Comparison of ENCODE assay signal across 22 cellular contexts in the genomic region with DNA sequence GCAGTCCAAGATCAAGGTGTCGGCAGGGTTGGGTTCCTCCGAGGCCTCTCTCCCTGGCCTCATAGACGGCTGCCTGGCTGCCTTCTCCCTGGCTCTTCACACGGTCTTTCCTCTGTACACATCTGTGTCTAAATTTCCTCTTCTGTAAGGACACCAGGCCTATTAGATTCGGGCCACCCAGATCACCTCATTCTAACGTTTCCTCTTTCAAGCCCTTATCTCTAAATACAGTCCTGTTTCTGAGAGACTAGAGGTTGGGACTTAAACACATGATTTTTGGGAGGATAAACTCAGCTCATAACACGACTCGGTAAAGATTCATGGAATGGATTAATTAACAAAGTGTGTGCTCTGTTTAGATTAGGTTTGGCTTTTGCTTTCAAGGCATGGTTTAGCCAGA.
A peak's percentile ranks its signal among the peaks of the same experiment; 100 is the strongest.
DNase-seq lines count a peak whose midpoint lies in the region; ATAC-seq, FAIRE-seq and TF ChIP-seq lines count a peak whose summit lies in the region.
"Had no signal": no experiment of that assay in that cellular context is flagged by ENCODE, and none has a peak within 500 bp of the region (broad histone marks: within the 10 kb centered on the region; RNA-seq: fewer than 3 reads in every experiment).

No MANE protein-coding gene starts in this region.

- ATAC-seq in DND-41 (ENCODE audit: insufficient read depth, low read depth): no peak
- ATAC-seq in K562: peak; percentile 50
- ATAC-seq in GM21619 (IDR thresholded peaks at IDR 0.05; ENCODE audit: unreplicated experiment): no peak
- ATAC-seq: activated CD4-positive, CD25-positive, alpha-beta regulatory T cell treated with anti-CD3 and anti-CD28 coated beads, Interleukin-2, amount 50 U/mL, for 24 hours; activated T-cell treated with anti-CD3 and anti-CD28 coated beads, Interleukin-2, amount 50 U/mL, for 4 hours; PC-3 had no signal

- TF ChIP-seq POLR2A in K562 (conservative IDR thresholded peaks at IDR 0.05): no peak

- 1% methylated on average over 8 of the region's 8 CpGs for WGBS in K562 (ENCODE audit: insufficient coverage, low coverage, missing lambda C conversion rate)

- no peaks in the 10 kb centered on the region for H3K9me3 ChIP-seq in BLaER1
- H3K9me3 ChIP-seq in DND-41 (ENCODE audit: insufficient read depth, low read length, severe bottlenecking): no peaks in the 10 kb centered on the region
- no peaks in the 10 kb centered on the region for H3K9me3 ChIP-seq in K562 (replicated peaks; ENCODE audit: control insufficient read depth, insufficient read depth, low read depth, low read length)
- no peaks in the 10 kb centered on the region for H3K9me3 ChIP-seq in effector memory CD4-positive, alpha-beta T cell (ENCODE audit: control insufficient read depth, low read length)
- H3K9me3 ChIP-seq: ascending aorta, esophagus muscularis mucosa had no signal

- no peak for TF ChIP-seq RAD21 in K562 (CRISPR knock-in tag; conservative IDR thresholded peaks at IDR 0.05 in 1 of 2, IDR thresholded peaks at IDR 0.05 in 1 of 2)

- POLR2A ChIA-PET in K562 (lab: Yijun Ruan, JAX): interaction anchor here (0.6 kb wide), 1 partner anchor 1366 kb away, joined by 3 read pairs; no protein-coding TSS in a partner anchor

- no peaks in the 10 kb centered on the region for H3K79me2 ChIP-seq in DND-41 (ENCODE audit: insufficient read depth, low read length)
- no peaks in the 10 kb centered on the region for H3K79me2 ChIP-seq in K562 (ENCODE audit: control insufficient read depth, insufficient read depth, low read length)

- TF ChIP-seq CTCF in DND-41 (IDR thresholded peaks at IDR 0.05; ENCODE audit: borderline replicate concordance, extremely low read depth, low read length, poor library complexity, severe bottlenecking) (no peak), K562 (IDR thresholded peaks at IDR 0.05 in 2 of 3, conservative IDR thresholded peaks at IDR 0.05 in 1 of 3; ENCODE audit: insufficient read depth in 2 of 3, low read depth in 1 of 3, low read length in 3 of 3) (no peak)

- no peak overlapping the region for H3K9ac ChIP-seq in BLaER1
- H3K9ac ChIP-seq in DND-41 (ENCODE audit: low read depth, low read length): no peak overlapping the region
- H3K9ac ChIP-seq in K562 (ENCODE audit: insufficient read depth in 1 of 2, low read depth in 2 of 2, low read length in 2 of 2): no peak overlapping the region

- H3K27ac ChIP-seq in BLaER1 (no peak overlapping the region), DND-41 (ENCODE audit: low read length) (peak overlapping the region; percentile 44), K562 (ENCODE audit: extremely low read depth, low read depth, low read length) (no peak overlapping the region)
- no peak overlapping the region for H3K27ac ChIP-seq in effector memory CD4-positive, alpha-beta T cell (ENCODE audit: insufficient read depth, low read length, poor library complexity, severe bottlenecking)
- H3K27ac ChIP-seq: ascending aorta, esophagus muscularis mucosa, SK-N-MC had no signal

- H4K20me1 ChIP-seq in BLaER1: no peaks in the 10 kb centered on the region
- no peaks in the 10 kb centered on the region for H4K20me1 ChIP-seq in DND-41 (ENCODE audit: insufficient read depth, low read length)
- H4K20me1 ChIP-seq in K562 (replicated peaks; ENCODE audit: control insufficient read depth, insufficient read depth, low read length): no peaks in the 10 kb centered on the region; the same call in 1 of the 2 replicates

- H3K27me3 ChIP-seq in BLaER1: no peaks in the 10 kb centered on the region
- no peaks in the 10 kb centered on the region for H3K27me3 ChIP-seq in DND-41 (ENCODE audit: insufficient read depth, low read length, poor library complexity)
- H3K27me3 ChIP-seq in K562 (ENCODE audit: control insufficient read depth in 2 of 2, insufficient read depth in 2 of 2, low read length in 2 of 2): peaks cover 0 to 11% of the 10 kb centered on the region in 2 experiments; a peak in 2 of 5 replicates
- H3K27me3 ChIP-seq in effector memory CD4-positive, alpha-beta T cell (replicated peaks; ENCODE audit: control insufficient read depth, insufficient read depth, low read length, poor library complexity, severe bottlenecking): no peaks in the 10 kb centered on the region
- H3K27me3 ChIP-seq: ascending aorta, esophagus muscularis mucosa had no signal

- no peak for FAIRE-seq in K562 (lab: Jason Lieb, UNC)

- H3K4me1 ChIP-seq in BLaER1: peaks cover 37% of the 10 kb centered on the region
- H3K4me1 ChIP-seq in DND-41 (ENCODE audit: insufficient read depth, low read length): peaks cover 7% of the 10 kb centered on the region
- peaks cover 0 to 2% of the 10 kb centered on the region in 2 experiments; a peak in 2 of 5 replicates for H3K4me1 ChIP-seq in K562 (replicated peaks in 1 of 2; ENCODE audit: control insufficient read depth in 2 of 2, insufficient read depth in 2 of 2, low read length in 2 of 2)
- H3K4me1 ChIP-seq in effector memory CD4-positive, alpha-beta T cell (ENCODE audit: control insufficient read depth, insufficient read depth, low read length, poor library complexity, severe bottlenecking): peaks cover 2% of the 10 kb centered on the region
- H3K4me1 ChIP-seq: ascending aorta had no signal

- H3K4me3 ChIP-seq in BLaER1 (no peak overlapping the region), DND-41 (ENCODE audit: low read depth in 1 of 2, low read length in 2 of 2) (no peak overlapping the region), K562 (no peak overlapping the region)
- no peak overlapping the region for H3K4me3 ChIP-seq in effector memory CD4-positive, alpha-beta T cell (ENCODE audit: insufficient read depth, low read depth, low read length, poor library complexity, severe bottlenecking)
- H3K4me3 ChIP-seq: ascending aorta, esophagus muscularis mucosa, SK-N-MC had no signal

- in situ Hi-C loops in K562 (cut with MboI): no loop called here

- CTCF ChIA-PET in K562 (lab: Yijun Ruan, JAX; ENCODE audit: low intra/inter-chr PET ratio): no interaction called here

- intact Hi-C loops in K562 (cut with micrococcal nuclease): no loop called here

- no TSS peak for BruUV-seq in K562 (replicated peaks; lab: Mats Ljungman, UMichigan)

- H3K36me3 ChIP-seq in BLaER1 (peaks cover 42% of the 10 kb centered on the region), DND-41 (ENCODE audit: insufficient read depth, low read length) (peaks cover 95% of the 10 kb centered on the region), K562 (ENCODE audit: control insufficient read depth, insufficient read depth, low read length) (no peaks in the 10 kb centered on the region)
- H3K36me3 ChIP-seq in effector memory CD4-positive, alpha-beta T cell (ENCODE audit: control insufficient read depth, insufficient read depth, low read length): peaks cover 90% of the 10 kb centered on the region

- H2AFZ ChIP-seq in DND-41 (ENCODE audit: low read depth, low read length) (no peak overlapping the region), K562 (ENCODE audit: low read depth, low read length) (no peak overlapping the region)

- DNase-seq in DND-41: no peak
- DNase-seq in OCI-M1 (lab: John Stamatoyannopoulos, UW): peak; percentile 92
- peak in 1 of 4 experiments; percentile 8 for DNase-seq in K562 (ENCODE audit: extremely low read depth in 1 of 4, low spot score in 3 of 4)
- DNase-seq in NCI-H446 treated with DMSO at 0.1 percent for 48 hours (lab: John Stamatoyannopoulos, UW): no peak
- DNase-seq in NCI-H187 treated with DMSO at 0.1 percent for 48 hours (lab: John Stamatoyannopoulos, UW): no peak
- DNase-seq in effector memory CD4-positive, alpha-beta T cell: no peak
- DNase-seq: activated T-cell treated with anti-CD3 and anti-CD28 coated beads, Interleukin-2, amount 50 U/mL, for 4 hours; dermis blood vessel endothelial cell; DMS79; glutamatergic neuron; GOT3; islet precursor cell; midbrain; NCI-H1092; PC-3; stimulated activated CD4-positive, alpha-beta T cell treated with anti-CD3 and anti-CD28 coated beads, Interleukin-4, amount 100 ng/mL, for 1 hour had no signal

- TF ChIP-seq EP300 in K562 (IDR thresholded peaks at IDR 0.05; ENCODE audit: low read length): no peak

- H3K9me1 ChIP-seq in K562 (ENCODE audit: control insufficient read depth, insufficient read depth, low read length): no peaks in the 10 kb centered on the region

- peak overlapping the region; percentile 72 for H3K4me2 ChIP-seq in BLaER1
- no peak overlapping the region for H3K4me2 ChIP-seq in DND-41 (ENCODE audit: insufficient read depth, low read length)
- H3K4me2 ChIP-seq in K562 (ENCODE audit: insufficient read depth, low read length): no peak overlapping the region

TF ChIP-seq in K562, 482 proteins besides CTCF, POLR2A, EP300 and RAD21 (continues in another document):
- TF ChIP-seq U2AF1 (optimal IDR thresholded peaks at IDR 0.05; ENCODE audit: low read depth, low read length): no peak
- TF ChIP-seq ZFX (CRISPR knock-in tag; IDR thresholded peaks at IDR 0.05): no peak
- no peak for TF ChIP-seq ETV6 (IDR thresholded peaks at IDR 0.05; ENCODE audit: borderline replicate concordance in 1 of 2, low read depth in 2 of 2, low read length in 1 of 2)
- no peak for TF ChIP-seq ETV6 (CRISPR knock-in tag; IDR thresholded peaks at IDR 0.05; ENCODE audit: borderline replicate concordance)
- TF ChIP-seq MTA1 (IDR thresholded peaks at IDR 0.05; ENCODE audit: borderline replicate concordance): no peak
- no peak for TF ChIP-seq TEAD1 (CRISPR knock-in tag; IDR thresholded peaks at IDR 0.05)
- no peak for TF ChIP-seq DMBX1 (CRISPR knock-in tag; IDR thresholded peaks at IDR 0.05; ENCODE audit: borderline replicate concordance)
- no peak for TF ChIP-seq ZNF3 (CRISPR knock-in tag; IDR thresholded peaks at IDR 0.05)
- no peak for TF ChIP-seq CEBPG (CRISPR knock-in tag; IDR thresholded peaks at IDR 0.05)
- no peak for TF ChIP-seq CEBPG (tag; conservative IDR thresholded peaks at IDR 0.05 in 1 of 2, IDR thresholded peaks at IDR 0.05 in 1 of 2)
- TF ChIP-seq KLF16 (IDR thresholded peaks at IDR 0.05): 0 out of 2 replicates have a peak, but pooled peaks have one; percentile 17
- TF ChIP-seq HIVEP1 (CRISPR knock-in tag; IDR thresholded peaks at IDR 0.05): no peak
- peak; percentile 34 for TF ChIP-seq CBFA2T2 (conservative IDR thresholded peaks at IDR 0.05)
- peak; percentile 51 for TF ChIP-seq ARID1B (IDR thresholded peaks at IDR 0.05)
- TF ChIP-seq SP2 (IDR thresholded peaks at IDR 0.05; ENCODE audit: extremely low read depth, low read depth, low read length, poor library complexity, severe bottlenecking): no peak
- TF ChIP-seq PHF20 (IDR thresholded peaks at IDR 0.05; ENCODE audit: partially characterized antibody): no peak
- TF ChIP-seq ZEB2 (IDR thresholded peaks at IDR 0.05): no peak
- TF ChIP-seq NR4A1 (CRISPR knock-in tag; IDR thresholded peaks at IDR 0.05): no peak
- TF ChIP-seq NR4A1 (tag; IDR thresholded peaks at IDR 0.05): no peak
- TF ChIP-seq NFATC3 (IDR thresholded peaks at IDR 0.05): no peak
- TF ChIP-seq COPS2 (conservative IDR thresholded peaks at IDR 0.05): no peak
- no peak for TF ChIP-seq EHMT2 (IDR thresholded peaks at IDR 0.05)
- TF ChIP-seq HDAC8 (tag; IDR thresholded peaks at IDR 0.05): no peak
- no peak for TF ChIP-seq SIN3B (IDR thresholded peaks at IDR 0.05; ENCODE audit: low read depth)
